Comparison of ENCODE assay signal across 15 cellular contexts in genomic region chr12:41605528-41606295, GRCh38.
DNase-seq lines count a peak whose midpoint lies in the region; ATAC-seq and TF ChIP-seq lines count a peak whose summit lies in the region.
"Had no signal": no experiment of that assay in that cellular context is flagged by ENCODE, and none has a peak within 500 bp of the region (broad histone marks: within the 10 kb centered on the region; RNA-seq: fewer than 3 reads in every experiment).

No MANE protein-coding gene starts in this region.

- no peak overlapping the region for H2BK15ac ChIP-seq in mesendoderm (replicated peaks; ENCODE audit: low read depth)

- no peak for TF ChIP-seq CTCF in WERI-Rb-1 (IDR thresholded peaks at IDR 0.05; ENCODE audit: low read depth, low read length)

- H2BK5ac ChIP-seq in mesendoderm (ENCODE audit: low read length) = peak overlapping the region; percentile 32

- H3K4me2 ChIP-seq in mesendoderm (ENCODE audit: low read length) = no peak overlapping the region

- H2BK120ac ChIP-seq in mesendoderm (ENCODE audit: low read depth, low read length) = no peak overlapping the region

- H3K4me3 ChIP-seq in mesendoderm (ENCODE audit: low read length) (no peak overlapping the region), WERI-Rb-1 (ENCODE audit: low read depth, low read length) (no peak overlapping the region)
- H3K4me3 ChIP-seq: esophagus squamous epithelium, stomach had no signal

- H4K8ac ChIP-seq in mesendoderm (ENCODE audit: low read depth, low read length) = no peak overlapping the region

- H3K27ac ChIP-seq in mesendoderm (ENCODE audit: low read depth, low read length) (no peak overlapping the region), WERI-Rb-1 (no peak overlapping the region)
- H3K27ac ChIP-seq: esophagus squamous epithelium, stomach had no signal

- no peaks in the 10 kb centered on the region for H3K27me3 ChIP-seq in mesendoderm (ENCODE audit: insufficient read depth, low read length, poor library complexity)
- H3K27me3 ChIP-seq in WERI-Rb-1 (ENCODE audit: insufficient read depth, low read depth, severe bottlenecking) = no peaks in the 10 kb centered on the region
- H3K27me3 ChIP-seq: esophagus squamous epithelium, stomach had no signal

- H3K79me1 ChIP-seq in mesendoderm (ENCODE audit: low read length) = no peaks in the 10 kb centered on the region

- H3K18ac ChIP-seq in mesendoderm (ENCODE audit: low read length) = no peak overlapping the region

- no peaks in the 10 kb centered on the region for H3K79me2 ChIP-seq in mesendoderm (ENCODE audit: control insufficient read depth, insufficient read depth, low read length)

- no peak overlapping the region for H3K9ac ChIP-seq in mesendoderm (ENCODE audit: low read length)

- WGBS in mesendoderm (ENCODE audit: extremely low coverage, insufficient coverage, low lambda C conversion rate) = no CpG with 5 or more reads among the region's 16 CpGs

- H3K23ac ChIP-seq in mesendoderm (ENCODE audit: low read length) = no peak overlapping the region

- DNase-seq in SKM-1 (lab: John Stamatoyannopoulos, UW; ENCODE audit: unreplicated experiment) (peak; percentile 9), mesendoderm (no peak), NCI-H748 treated with DMSO at 0.1 percent for 48 hours (lab: John Stamatoyannopoulos, UW) (no peak), NCI-H1694 treated with DMSO at 0.1 percent for 48 hours (lab: John Stamatoyannopoulos, UW) (no peak), WERI-Rb-1 (no peak), NCI-H345 (lab: John Stamatoyannopoulos, UW) (no peak)
- DNase-seq: activated CD4-positive, alpha-beta memory T cell treated with anti-CD3 and anti-CD28 coated beads for 36 hours; activated naive CD4-positive, alpha-beta T cell treated with Interleukin-2 at 50 U/mL for 16 hours; esophagus squamous epithelium; NCI-H1930; PC-3; stomach; T-helper 2 cell had no signal

- H2AK5ac ChIP-seq in mesendoderm (ENCODE audit: low read length) = peak overlapping the region; percentile 27

- H3K4me1 ChIP-seq in mesendoderm (ENCODE audit: control insufficient read depth, low read depth, low read length) = peaks cover 3% of the 10 kb centered on the region
- H3K4me1 ChIP-seq: esophagus squamous epithelium, stomach had no signal

- H3K4ac ChIP-seq in mesendoderm (ENCODE audit: low read depth, low read length) = no peak overlapping the region

- H4K5ac ChIP-seq in mesendoderm (ENCODE audit: low read length) = no peak overlapping the region

- H3K36me3 ChIP-seq in mesendoderm (ENCODE audit: control insufficient read depth, insufficient read depth, low read length) = no peaks in the 10 kb centered on the region
- no peaks in the 10 kb centered on the region for H3K36me3 ChIP-seq in WERI-Rb-1
- H3K36me3 ChIP-seq: esophagus squamous epithelium, stomach had no signal

- no peaks in the 10 kb centered on the region for H3K9me3 ChIP-seq in WERI-Rb-1 (ENCODE audit: severe bottlenecking)
- H3K9me3 ChIP-seq: esophagus squamous epithelium, stomach had no signal

- H3K56ac ChIP-seq in mesendoderm (ENCODE audit: low read length) = peak overlapping the region; percentile 62

- ATAC-seq in GM18907 (IDR thresholded peaks at IDR 0.05; ENCODE audit: unreplicated experiment) (peak; percentile 92), HG03039 (IDR thresholded peaks at IDR 0.05; ENCODE audit: unreplicated experiment) (peak; percentile 73)
- ATAC-seq: PC-3 had no signal
